In genomic region chr2:20436716-20437470, GRCh38 we compare ENCODE assay signal across 2 cellular contexts.
TF ChIP-seq lines count a peak whose summit lies in the region.

No MANE protein-coding gene starts in this region.

TF ChIP-seq in HCT116, 20 proteins besides CTCF, POLR2A, EP300 and RAD21:
- TF ChIP-seq, protein P1, sequence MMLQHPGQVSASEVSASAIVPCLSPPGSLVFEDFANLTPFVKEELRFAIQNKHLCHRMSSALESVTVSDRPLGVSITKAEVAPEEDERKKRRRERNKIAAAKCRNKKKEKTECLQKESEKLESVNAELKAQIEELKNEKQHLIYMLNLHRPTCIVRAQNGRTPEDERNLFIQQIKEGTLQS (IDR thresholded peaks at IDR 0.05), result no peak
- TF ChIP-seq SIN3A (IDR thresholded peaks at IDR 0.05; ENCODE audit: low read depth), result no peak
- no peak for TF ChIP-seq JUND (IDR thresholded peaks at IDR 0.05)
- no peak for TF ChIP-seq TCF7L2 (IDR thresholded peaks at IDR 0.05; ENCODE audit: borderline replicate concordance, extremely low read depth, insufficient read depth, insufficient read length)
- no peak for TF ChIP-seq YY1 (IDR thresholded peaks at IDR 0.05; ENCODE audit: extremely low read depth, insufficient replicate concordance, low read depth, low read length)
- no peak for TF ChIP-seq ZFX (IDR thresholded peaks at IDR 0.05)
- TF ChIP-seq EZH2phosphoT487 (IDR thresholded peaks at IDR 0.05; ENCODE audit: borderline replicate concordance), result no peak
- TF ChIP-seq SRF (IDR thresholded peaks at IDR 0.05; ENCODE audit: low read depth), result no peak
- no peak for TF ChIP-seq FOSL1 (IDR thresholded peaks at IDR 0.05; ENCODE audit: low read depth)
- TF ChIP-seq, protein P2, sequence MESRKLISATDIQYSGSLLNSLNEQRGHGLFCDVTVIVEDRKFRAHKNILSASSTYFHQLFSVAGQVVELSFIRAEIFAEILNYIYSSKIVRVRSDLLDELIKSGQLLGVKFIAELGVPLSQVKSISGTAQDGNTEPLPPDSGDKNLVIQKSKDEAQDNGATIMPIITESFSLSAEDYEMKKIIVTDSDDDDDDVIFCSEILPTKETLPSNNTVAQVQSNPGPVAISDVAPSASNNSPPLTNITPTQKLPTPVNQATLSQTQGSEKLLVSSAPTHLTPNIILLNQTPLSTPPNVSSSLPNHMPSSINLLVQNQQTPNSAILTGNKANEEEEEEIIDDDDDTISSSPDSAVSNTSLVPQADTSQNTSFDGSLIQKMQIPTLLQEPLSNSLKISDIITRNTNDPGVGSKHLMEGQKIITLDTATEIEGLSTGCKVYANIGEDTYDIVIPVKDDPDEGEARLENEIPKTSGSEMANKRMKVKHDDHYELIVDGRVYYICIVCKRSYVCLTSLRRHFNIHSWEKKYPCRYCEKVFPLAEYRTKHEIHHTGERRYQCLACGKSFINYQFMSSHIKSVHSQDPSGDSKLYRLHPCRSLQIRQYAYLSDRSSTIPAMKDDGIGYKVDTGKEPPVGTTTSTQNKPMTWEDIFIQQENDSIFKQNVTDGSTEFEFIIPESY (IDR thresholded peaks at IDR 0.05; ENCODE audit: extremely low read depth, insufficient replicate concordance, low read length), result no peak
- no peak for TF ChIP-seq EGR1 (IDR thresholded peaks at IDR 0.05; ENCODE audit: low read depth)
- TF ChIP-seq ZNF274 (IDR thresholded peaks at IDR 0.05; ENCODE audit: low read depth, low read length), result no peak
- TF ChIP-seq CEBPB (IDR thresholded peaks at IDR 0.05; ENCODE audit: low read depth), result no peak
- no peak for TF ChIP-seq EZH2 (IDR thresholded peaks at IDR 0.05)

TF ChIP-seq in HepG2, 621 proteins besides CTCF, POLR2A, EP300 and RAD21 (continued from another document):
- TF ChIP-seq BRCA1 (CRISPR knock-in tag; IDR thresholded peaks at IDR 0.05) (no peak), RBM39 (IDR thresholded peaks at IDR 0.05; ENCODE audit: low read depth, low read length, poor library complexity, severe bottlenecking) (no peak), ZNF230 (CRISPR knock-in tag; IDR thresholded peaks at IDR 0.05) (no peak), MYC (CRISPR knock-in tag; IDR thresholded peaks at IDR 0.05; ENCODE audit: borderline replicate concordance) (no peak), NFYC (CRISPR knock-in tag; IDR thresholded peaks at IDR 0.05) (peak; percentile 31; the same call in 1 of the 2 replicates), TCF7L2 (IDR thresholded peaks at IDR 0.05; ENCODE audit: low read depth, low read length) (no peak), ZC3H13 (CRISPR knock-in tag; IDR thresholded peaks at IDR 0.05) (no peak), ZNF546 (CRISPR knock-in tag; conservative IDR thresholded peaks at IDR 0.05) (no peak), TRIM24 (CRISPR knock-in tag; IDR thresholded peaks at IDR 0.05) (no peak), ZFX (CRISPR knock-in tag; IDR thresholded peaks at IDR 0.05; ENCODE audit: low read depth) (no peak), HIVEP1 (CRISPR knock-in tag; IDR thresholded peaks at IDR 0.05) (no peak), CHD2 (IDR thresholded peaks at IDR 0.05; ENCODE audit: low read depth, low read length) (no peak), ZNF317 (CRISPR knock-in tag; IDR thresholded peaks at IDR 0.05) (peak; percentile 88), ISL2 (CRISPR knock-in tag; IDR thresholded peaks at IDR 0.05) (no peak)
- TF ChIP-seq, protein P3, sequence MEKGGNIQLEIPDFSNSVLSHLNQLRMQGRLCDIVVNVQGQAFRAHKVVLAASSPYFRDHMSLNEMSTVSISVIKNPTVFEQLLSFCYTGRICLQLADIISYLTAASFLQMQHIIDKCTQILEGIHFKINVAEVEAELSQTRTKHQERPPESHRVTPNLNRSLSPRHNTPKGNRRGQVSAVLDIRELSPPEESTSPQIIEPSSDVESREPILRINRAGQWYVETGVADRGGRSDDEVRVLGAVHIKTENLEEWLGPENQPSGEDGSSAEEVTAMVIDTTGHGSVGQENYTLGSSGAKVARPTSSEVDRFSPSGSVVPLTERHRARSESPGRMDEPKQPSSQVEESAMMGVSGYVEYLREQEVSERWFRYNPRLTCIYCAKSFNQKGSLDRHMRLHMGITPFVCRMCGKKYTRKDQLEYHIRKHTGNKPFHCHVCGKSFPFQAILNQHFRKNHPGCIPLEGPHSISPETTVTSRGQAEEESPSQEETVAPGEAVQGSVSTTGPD (CRISPR knock-in tag; IDR thresholded peaks at IDR 0.05), result no peak
- TF ChIP-seq, protein P4, sequence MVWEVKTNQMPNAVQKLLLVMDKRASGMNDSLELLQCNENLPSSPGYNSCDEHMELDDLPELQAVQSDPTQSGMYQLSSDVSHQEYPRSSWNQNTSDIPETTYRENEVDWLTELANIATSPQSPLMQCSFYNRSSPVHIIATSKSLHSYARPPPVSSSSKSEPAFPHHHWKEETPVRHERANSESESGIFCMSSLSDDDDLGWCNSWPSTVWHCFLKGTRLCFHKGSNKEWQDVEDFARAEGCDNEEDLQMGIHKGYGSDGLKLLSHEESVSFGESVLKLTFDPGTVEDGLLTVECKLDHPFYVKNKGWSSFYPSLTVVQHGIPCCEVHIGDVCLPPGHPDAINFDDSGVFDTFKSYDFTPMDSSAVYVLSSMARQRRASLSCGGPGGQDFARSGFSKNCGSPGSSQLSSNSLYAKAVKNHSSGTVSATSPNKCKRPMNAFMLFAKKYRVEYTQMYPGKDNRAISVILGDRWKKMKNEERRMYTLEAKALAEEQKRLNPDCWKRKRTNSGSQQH (CRISPR knock-in tag; IDR thresholded peaks at IDR 0.05; ENCODE audit: low read depth), result no peak
- TF ChIP-seq, protein P5, sequence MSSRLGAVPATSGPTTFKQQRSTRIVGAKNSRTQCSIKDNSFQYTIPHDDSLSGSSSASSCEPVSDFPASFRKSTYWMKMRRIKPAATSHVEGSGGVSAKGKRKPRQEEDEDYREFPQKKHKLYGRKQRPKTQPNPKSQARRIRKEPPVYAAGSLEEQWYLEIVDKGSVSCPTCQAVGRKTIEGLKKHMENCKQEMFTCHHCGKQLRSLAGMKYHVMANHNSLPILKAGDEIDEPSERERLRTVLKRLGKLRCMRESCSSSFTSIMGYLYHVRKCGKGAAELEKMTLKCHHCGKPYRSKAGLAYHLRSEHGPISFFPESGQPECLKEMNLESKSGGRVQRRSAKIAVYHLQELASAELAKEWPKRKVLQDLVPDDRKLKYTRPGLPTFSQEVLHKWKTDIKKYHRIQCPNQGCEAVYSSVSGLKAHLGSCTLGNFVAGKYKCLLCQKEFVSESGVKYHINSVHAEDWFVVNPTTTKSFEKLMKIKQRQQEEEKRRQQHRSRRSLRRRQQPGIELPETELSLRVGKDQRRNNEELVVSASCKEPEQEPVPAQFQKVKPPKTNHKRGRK (CRISPR knock-in tag; IDR thresholded peaks at IDR 0.05), result no peak
